ENCODE assay signal across 8 cellular contexts in the genomic region with DNA sequence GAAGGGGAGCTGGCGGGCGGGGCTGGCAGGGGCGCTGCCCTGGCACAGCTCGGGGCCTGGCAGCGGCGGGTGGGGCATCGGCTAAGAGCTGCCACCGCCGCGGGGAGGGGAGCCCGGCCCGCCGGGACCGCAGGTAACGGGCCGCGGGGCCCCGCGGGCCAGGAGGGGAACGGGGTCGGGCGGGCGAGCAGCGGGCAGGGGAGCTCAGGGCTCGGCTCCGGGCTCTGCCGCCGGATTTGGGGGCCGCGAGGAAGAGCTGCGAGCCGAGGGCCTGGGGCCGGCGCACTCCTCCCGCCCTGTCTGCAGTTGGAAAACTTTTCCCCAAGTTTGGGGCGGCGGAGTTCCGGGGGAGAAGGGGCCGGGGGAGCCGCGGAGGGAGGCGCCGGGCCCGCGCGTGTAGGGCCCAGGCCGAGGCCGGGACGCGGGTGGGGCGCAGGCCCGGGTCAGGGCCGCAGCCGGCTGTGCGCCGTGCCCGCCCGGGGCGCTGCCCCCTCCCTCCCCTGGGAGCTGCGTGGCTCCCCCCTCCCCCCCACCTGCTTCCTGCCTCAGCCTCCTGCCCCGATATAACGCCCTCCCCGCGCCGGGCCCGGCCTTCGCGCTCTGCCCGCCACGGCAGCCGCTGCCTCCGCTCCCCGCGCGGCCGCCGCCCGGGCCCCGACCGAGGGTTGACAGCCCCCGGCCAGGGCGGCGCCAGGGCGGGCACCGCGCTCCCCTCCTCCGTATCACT. TPM values are rescaled to one million over a fixed set of nuclear protein-coding genes. Genes with fewer than 3 reads are reported as not detected.
DNase-seq lines count a peak whose midpoint lies in the region; ATAC-seq, FAIRE-seq and TF ChIP-seq lines count a peak whose summit lies in the region.

No MANE protein-coding gene starts in this region.

- H3K18ac ChIP-seq in mesenchymal stem cell (ENCODE audit: low read depth in 1 of 2, low read length in 2 of 2): peak overlapping the region; percentile 67 to 98

- peak overlapping the region; percentile 54 to 55 for H2BK12ac ChIP-seq in mesenchymal stem cell (ENCODE audit: low read length in 2 of 2)

- H3F3A ChIP-seq in Loucy (ENCODE audit: low read depth): no peaks in the 10 kb centered on the region

- H3K27ac Mint-ChIP-seq in type B pancreatic cell: no peak overlapping the region

- no peak for DNase-seq in BJ (ENCODE audit: low read depth)
- no peak for DNase-seq in K562 (ENCODE audit: extremely low read depth in 1 of 4, low spot score in 3 of 4)
- DNase-seq in mesenchymal stem cell: peak; percentile 37
- DNase-seq in type B pancreatic cell (ENCODE audit: extremely low spot score, unreplicated experiment): no peak
- no peak for DNase-seq in HEK293T (ENCODE audit: extremely low spot score)
- DNase-seq in midbrain (lab: John Stamatoyannopoulos, UW): no peak

- FAIRE-seq in K562 (lab: Jason Lieb, UNC): no peak

- H4K91ac ChIP-seq in mesenchymal stem cell (ENCODE audit: low read length): peak overlapping the region; percentile 89

- H3K36me3 ChIP-seq in BJ (ENCODE audit: control insufficient read depth, insufficient read depth, low read length) (peaks cover 25% of the 10 kb centered on the region), Loucy (ENCODE audit: insufficient read depth, low read length) (peaks cover 7% of the 10 kb centered on the region; the same call in 1 of the 2 replicates), K562 (ENCODE audit: control insufficient read depth, insufficient read depth, low read length) (no peaks in the 10 kb centered on the region), mesenchymal stem cell (ENCODE audit: control insufficient read depth in 1 of 2, insufficient read depth in 2 of 2, low read depth in 1 of 2, low read length in 2 of 2) (peaks cover 12 to 44% of the 10 kb centered on the region in 2 experiments)

- H3K9me3 ChIP-seq in Loucy (ENCODE audit: insufficient read depth, low read depth, low read length) (no peaks in the 10 kb centered on the region), K562 (replicated peaks; ENCODE audit: control insufficient read depth, insufficient read depth, low read depth, low read length) (no peaks in the 10 kb centered on the region), mesenchymal stem cell (ENCODE audit: control insufficient read depth, low read length) (no peaks in the 10 kb centered on the region)

- H3K4me3 ChIP-seq in BJ (ENCODE audit: low read depth, low read length): peak overlapping the region; percentile 79
- H3K4me3 ChIP-seq in Loucy (ENCODE audit: low read length, poor library complexity, severe bottlenecking): peak overlapping the region; percentile 79
- H3K4me3 ChIP-seq in K562: peak overlapping the region; percentile 27; the same call in 1 of the 2 replicates
- H3K4me3 ChIP-seq in mesenchymal stem cell (ENCODE audit: insufficient read depth in 1 of 2, low read depth in 1 of 2, low read length in 2 of 2): peak overlapping the region; percentile 77 to 80

- peak overlapping the region; percentile 85 for H4K8ac ChIP-seq in mesenchymal stem cell (ENCODE audit: low read length)

- no peak for TF ChIP-seq RAD21 in K562 (CRISPR knock-in tag; conservative IDR thresholded peaks at IDR 0.05 in 1 of 2, IDR thresholded peaks at IDR 0.05 in 1 of 2)

- H3K9ac ChIP-seq in Loucy (ENCODE audit: low read depth, low read length, poor library complexity, severe bottlenecking) (no peak overlapping the region), K562 (ENCODE audit: insufficient read depth in 1 of 2, low read depth in 2 of 2, low read length in 2 of 2) (no peak overlapping the region), mesenchymal stem cell (ENCODE audit: low read length) (peak overlapping the region; percentile 93)

- no peak for TF ChIP-seq POLR2A in K562 (conservative IDR thresholded peaks at IDR 0.05)

- no peak overlapping the region for H2AK5ac ChIP-seq in mesenchymal stem cell (ENCODE audit: low read length, severe bottlenecking)

- ATAC-seq in K562 (no peak), GM18502 (IDR thresholded peaks at IDR 0.05; ENCODE audit: poor library complexity, unreplicated experiment) (no peak)

- no TSS peak for BruUV-seq in K562 (replicated peaks; lab: Mats Ljungman, UMichigan)

- peaks cover 10% of the 10 kb centered on the region for H3K79me1 ChIP-seq in mesenchymal stem cell (replicated peaks; ENCODE audit: low read length, poor library complexity, severe bottlenecking)

- intact Hi-C loops in K562 (cut with micrococcal nuclease): loop anchor here (10.0 kb wide), 1 partner anchor 119 kb away; no protein-coding TSS in a partner anchor

- peak overlapping the region; percentile 87 for H3K4me2 ChIP-seq in Loucy (ENCODE audit: low read depth, low read length, poor library complexity, severe bottlenecking)
- H3K4me2 ChIP-seq in K562 (ENCODE audit: insufficient read depth, low read length): no peak overlapping the region
- peak overlapping the region; percentile 92 for H3K4me2 ChIP-seq in mesenchymal stem cell (ENCODE audit: low read length, poor library complexity, severe bottlenecking)

- TF ChIP-seq CTCF in BJ (IDR thresholded peaks at IDR 0.05; ENCODE audit: insufficient read depth, low read depth, low read length): no peak
- no peak for TF ChIP-seq CTCF in Loucy (conservative IDR thresholded peaks at IDR 0.05; ENCODE audit: low read length)
- TF ChIP-seq CTCF in K562 (IDR thresholded peaks at IDR 0.05 in 2 of 3, conservative IDR thresholded peaks at IDR 0.05 in 1 of 3; ENCODE audit: insufficient read depth in 2 of 3, low read depth in 1 of 3, low read length in 3 of 3): no peak
- TF ChIP-seq CTCF in type B pancreatic cell (conservative IDR thresholded peaks at IDR 0.05): no peak

- peak overlapping the region; percentile 55 to 97 for H3K14ac ChIP-seq in mesenchymal stem cell (ENCODE audit: low read length in 2 of 2)

- in situ Hi-C loops in K562 (cut with MboI): no loop called here

- H3K79me2 ChIP-seq in Loucy (ENCODE audit: insufficient read depth, low read length) (no peaks in the 10 kb centered on the region), K562 (ENCODE audit: control insufficient read depth, insufficient read depth, low read length) (no peaks in the 10 kb centered on the region)

- H3K4ac ChIP-seq in mesenchymal stem cell (ENCODE audit: low read depth in 1 of 2, low read length in 2 of 2): peak overlapping the region; percentile 91 to 92

- H3K9me2 ChIP-seq in Loucy (replicated peaks; ENCODE audit: low read depth, low read length): no peaks in the 10 kb centered on the region

- H3K4me1 ChIP-seq in Loucy (ENCODE audit: insufficient read depth, low read length, poor library complexity, severe bottlenecking) (peaks cover 15% of the 10 kb centered on the region), K562 (replicated peaks in 1 of 2; ENCODE audit: control insufficient read depth in 2 of 2, insufficient read depth in 2 of 2, low read length in 2 of 2) (peaks cover 0 to 49% of the 10 kb centered on the region in 2 experiments; a peak in 2 of 5 replicates), mesenchymal stem cell (ENCODE audit: control insufficient read depth, insufficient read depth, low read depth, low read length) (peaks cover 37% of the 10 kb centered on the region)

- H2BK120ac ChIP-seq in mesenchymal stem cell (ENCODE audit: low read depth, low read length): peak overlapping the region; percentile 99

- CTCF ChIA-PET in BJ (lab: Yijun Ruan, JAX): interaction anchor here (0.7 to 9.7 kb wide), 37 partner anchors 9 to 298 kb away, joined by 3 to 310 read pairs (median 10); partner anchors contain the start of genes SMG6, SRR and TSR1
- CTCF ChIA-PET in K562 (lab: Yijun Ruan, JAX; ENCODE audit: low intra/inter-chr PET ratio): interaction anchor here (0.6 to 2.2 kb wide), 4 partner anchors 185 to 249 kb away, joined by 3 to 25 read pairs (median 3); no protein-coding TSS in a partner anchor
- CTCF ChIA-PET in HEK293T (lab: Yijun Ruan, JAX): interaction anchor here (0.5 to 2.2 kb wide), 6 partner anchors 9 to 189 kb away, joined by 3 to 27 read pairs (median 4); no protein-coding TSS in a partner anchor

- H3K27me3 ChIP-seq in BJ (ENCODE audit: control insufficient read depth, insufficient read depth, low read length) (no peaks in the 10 kb centered on the region), Loucy (ENCODE audit: insufficient read depth, low read length, poor library complexity, severe bottlenecking) (no peaks in the 10 kb centered on the region), K562 (ENCODE audit: control insufficient read depth in 2 of 2, insufficient read depth in 2 of 2, low read length in 2 of 2) (no peaks in the 10 kb centered on the region), mesenchymal stem cell (ENCODE audit: control insufficient read depth in 1 of 2, insufficient read depth in 1 of 2, low read length in 2 of 2) (no peaks in the 10 kb centered on the region)

- WGBS in K562 (ENCODE audit: insufficient coverage, low coverage, missing lambda C conversion rate): no CpG with 5 or more reads among the region's 87 CpGs
- WGBS in mesenchymal stem cell: 2% methylated on average over 48 of the region's 87 CpGs

- H2BK15ac ChIP-seq in mesenchymal stem cell (ENCODE audit: low read depth, poor library complexity, severe bottlenecking): peak overlapping the region; percentile 99

- no peaks in the 10 kb centered on the region for H3K9me3 Mint-ChIP-seq in type B pancreatic cell

- POLR2A ChIA-PET in BJ (lab: Charles Lee) (interaction anchor here (0.6 to 1.1 kb wide), 5 partner anchors 9 to 205 kb away, joined by 4 to 10 read pairs (median 5); no protein-coding TSS in a partner anchor), K562 (lab: Yijun Ruan, JAX) (no interaction called here), HEK293T (lab: Yijun Ruan, JAX) (no interaction called here)

- H3K4me1 Mint-ChIP-seq in type B pancreatic cell (ENCODE audit: unreplicated experiment): peaks cover 13% of the 10 kb centered on the region

- peak overlapping the region in 1 of 2 experiments; percentile 91 for H3K23ac ChIP-seq in mesenchymal stem cell (ENCODE audit: low read length in 2 of 2)

- peaks cover 9% of the 10 kb centered on the region for H3K36me3 Mint-ChIP-seq in type B pancreatic cell

- H2AFZ ChIP-seq in Loucy (ENCODE audit: low read length) (no peak overlapping the region), K562 (ENCODE audit: low read depth, low read length) (no peak overlapping the region), mesenchymal stem cell (ENCODE audit: low read depth, low read length) (no peak overlapping the region)

- H3K4me3 Mint-ChIP-seq in type B pancreatic cell: peak overlapping the region; percentile 72

- peaks cover 6% of the 10 kb centered on the region for H4K20me1 ChIP-seq in Loucy (ENCODE audit: insufficient read depth, low read length, poor library complexity, severe bottlenecking)
- no peaks in the 10 kb centered on the region for H4K20me1 ChIP-seq in K562 (replicated peaks; ENCODE audit: control insufficient read depth, insufficient read depth, low read length)

- H3K27me3 Mint-ChIP-seq in type B pancreatic cell: peaks cover 41% of the 10 kb centered on the region

- peak overlapping the region; percentile 59 for H2BK5ac ChIP-seq in mesenchymal stem cell (ENCODE audit: low read depth, low read length, poor library complexity, severe bottlenecking)

- no peak overlapping the region for H3K27ac ChIP-seq in K562 (ENCODE audit: extremely low read depth, low read depth, low read length)
- no peak overlapping the region for H3K27ac ChIP-seq in mesenchymal stem cell (ENCODE audit: low read length, poor library complexity, severe bottlenecking)

- no peaks in the 10 kb centered on the region for H3K9me1 ChIP-seq in K562 (ENCODE audit: control insufficient read depth, insufficient read depth, low read length)

- TF ChIP-seq EP300 in K562 (IDR thresholded peaks at IDR 0.05; ENCODE audit: low read length): no peak

RNA-seq across cellular contexts. Expression of gene HIC1, which starts 0.8 kb away (rescaled TPM):
- polyA plus RNA-seq in BJ (2011; rRNA removed): 14.8 and 15.1 TPM in 2 replicates
- 10.3 and 11.1 TPM in 2 replicates for polyA minus RNA-seq in BJ (2011; rRNA and poly(A)+ RNA removed)
- 2.6 and 5.4 TPM in 2 replicates for total RNA-seq in K562 (2011; cell fraction: chromatin; rRNA removed; ENCODE audit: low replicate concordance)
- total RNA-seq in K562 (2011; cell fraction: nucleolus; rRNA removed): 4.3 and 6.5 TPM in 2 replicates
- 2.3 and 2.4 TPM in 2 replicates for total RNA-seq in K562 (2011; cell fraction: nucleoplasm; rRNA removed)
- 1.9 and 2.8 TPM in 2 replicates for total RNA-seq in K562 (2014; rRNA removed)
- total RNA-seq in K562 (2014; rRNA removed; fragmentation: Illumina TruSeq; extraction: Trizol): 0.13 and 0.18 TPM in 2 replicates
- 0.18 and 0.41 TPM in 2 replicates for total RNA-seq in K562 (2015; rRNA removed; fragmentation: Illumina TruSeq; extraction: Trizol)
- 2.3 and 2.5 TPM in 2 replicates for total RNA-seq in K562 (2021)
- 0.53 and 0.64 TPM in 2 replicates for polyA plus RNA-seq in K562 (2011; rRNA removed)
- polyA plus RNA-seq in K562 (2011; cell fraction: cytosol; rRNA removed): 0.93 and 4.2 TPM in 2 replicates
- polyA plus RNA-seq in K562 (2011; cell fraction: nucleus; rRNA removed): 2.7 and 7.9 TPM in 2 replicates
- polyA plus RNA-seq in K562 (2012): 0.80 and 0.95 TPM in 2 replicates
- 0.12 and 0.35 TPM in 2 replicates for polyA plus RNA-seq in K562 (2014; fragmentation: Illumina TruSeq; extraction: Trizol)
- under 1 TPM; 0.01 to 0.03 TPM for polyA plus RNA-seq in K562 (2014; fragmentation: Nextera tagmentation; extraction: Ambion mirVana)
- 1.4 and 2.3 TPM in 2 replicates for polyA plus RNA-seq in K562 (2014; rRNA removed)
- 0.21 and 0.46 TPM in 2 replicates for polyA minus RNA-seq in K562 (2011; rRNA and poly(A)+ RNA removed)
- polyA minus RNA-seq in K562 (2011; cell fraction: cytosol; rRNA and poly(A)+ RNA removed): 1.5 and 2.1 TPM in 2 replicates
- 2.6 and 2.7 TPM in 2 replicates for polyA minus RNA-seq in K562 (2011; cell fraction: nucleus; rRNA and poly(A)+ RNA removed)
- polyA plus RNA-seq in mesenchymal stem cell (2013, experiment 1 of 2): 25.3 TPM
- polyA plus RNA-seq in mesenchymal stem cell (2013, experiment 2 of 2): 23.9 TPM
- 3.4 and 21.6 TPM in 2 replicates for total RNA-seq in type B pancreatic cell (ENCODE audit: low replicate concordance)

RNA-seq across cellular contexts. Expression of gene OVCA2, which starts 13.8 kb away (rescaled TPM):
- polyA plus RNA-seq in BJ (2011; rRNA removed) (42.0 and 56.7 TPM in 2 replicates), K562 (2011; rRNA removed) (14.1 and 17.1 TPM in 2 replicates), K562 (2014; fragmentation: Illumina TruSeq; extraction: Trizol) (14.1 and 18.2 TPM in 2 replicates), K562 (2014; fragmentation: Nextera tagmentation; extraction: Ambion mirVana) (1 to 10 TPM; 3.0 to 3.6 TPM), K562 (2014; rRNA removed) (19.7 and 23.4 TPM in 2 replicates)
- 12.0 and 19.1 TPM in 2 replicates for polyA minus RNA-seq in BJ (2011; rRNA and poly(A)+ RNA removed)
- total RNA-seq in K562 (2011; cell fraction: chromatin; rRNA removed; ENCODE audit: low replicate concordance): 1.6 and 4.6 TPM in 2 replicates
- 6.6 and 9.8 TPM in 2 replicates for total RNA-seq in K562 (2011; cell fraction: nucleolus; rRNA removed)
- total RNA-seq in K562 (2011; cell fraction: nucleoplasm; rRNA removed): 0.69 and 4.2 TPM in 2 replicates
- total RNA-seq in K562 (2014; rRNA removed) (21.6 and 23.7 TPM in 2 replicates), K562 (2014; rRNA removed; fragmentation: Illumina TruSeq; extraction: Trizol) (9.7 and 12.2 TPM in 2 replicates), K562 (2015; rRNA removed; fragmentation: Illumina TruSeq; extraction: Trizol) (12.2 and 14.1 TPM in 2 replicates), K562 (2021) (15.6 and 21.1 TPM in 2 replicates), type B pancreatic cell (ENCODE audit: low replicate concordance) (27.8 and 42.7 TPM in 2 replicates)
- polyA plus RNA-seq in K562 (2011; cell fraction: cytosol; rRNA removed): 17.7 and 39.3 TPM in 2 replicates
- polyA plus RNA-seq in K562 (2011; cell fraction: nucleus; rRNA removed): 5.4 and 6.8 TPM in 2 replicates
- 14.6 and 22.6 TPM in 2 replicates for polyA plus RNA-seq in K562 (2012)
- 6.3 and 8.5 TPM in 2 replicates for polyA minus RNA-seq in K562 (2011; rRNA and poly(A)+ RNA removed)
- polyA minus RNA-seq in K562 (2011; cell fraction: cytosol; rRNA and poly(A)+ RNA removed): 7.6 and 8.9 TPM in 2 replicates
- polyA minus RNA-seq in K562 (2011; cell fraction: nucleus; rRNA and poly(A)+ RNA removed): 1.1 and 1.6 TPM in 2 replicates
- polyA plus RNA-seq in mesenchymal stem cell (2013, experiment 1 of 2): 72.1 TPM
- 72.9 TPM for polyA plus RNA-seq in mesenchymal stem cell (2013, experiment 2 of 2)

RNA-seq across cellular contexts. Expression of gene DPH1, which starts 25.7 kb away (rescaled TPM):
- 36.1 and 54.6 TPM in 2 replicates for polyA plus RNA-seq in BJ (2011; rRNA removed)
- polyA minus RNA-seq in BJ (2011; rRNA and poly(A)+ RNA removed): 41.5 and 59.5 TPM in 2 replicates
- total RNA-seq in K562 (2011; cell fraction: chromatin; rRNA removed; ENCODE audit: low replicate concordance): 67.2 and 189 TPM in 2 replicates
- total RNA-seq in K562 (2011; cell fraction: nucleolus; rRNA removed): 122 and 130 TPM in 2 replicates
- 90.6 and 92.5 TPM in 2 replicates for total RNA-seq in K562 (2011; cell fraction: nucleoplasm; rRNA removed)
- 30.9 and 34.7 TPM in 2 replicates for total RNA-seq in K562 (2014; rRNA removed)
- 19.3 and 19.7 TPM in 2 replicates for total RNA-seq in K562 (2014; rRNA removed; fragmentation: Illumina TruSeq; extraction: Trizol)
- 17.7 and 19.7 TPM in 2 replicates for total RNA-seq in K562 (2015; rRNA removed; fragmentation: Illumina TruSeq; extraction: Trizol)
- total RNA-seq in K562 (2021): 33.0 and 40.6 TPM in 2 replicates
- polyA plus RNA-seq in K562 (2011; rRNA removed): 20.2 and 39.1 TPM in 2 replicates
- polyA plus RNA-seq in K562 (2011; cell fraction: cytosol; rRNA removed): 35.7 and 48.3 TPM in 2 replicates
- polyA plus RNA-seq in K562 (2011; cell fraction: nucleus; rRNA removed): 121 and 164 TPM in 2 replicates
- 23.5 and 23.7 TPM in 2 replicates for polyA plus RNA-seq in K562 (2012)
- 28.7 and 31.0 TPM in 2 replicates for polyA plus RNA-seq in K562 (2014; fragmentation: Illumina TruSeq; extraction: Trizol)
- under 1 TPM; 0.42 to 0.94 TPM for polyA plus RNA-seq in K562 (2014; fragmentation: Nextera tagmentation; extraction: Ambion mirVana)
- polyA plus RNA-seq in K562 (2014; rRNA removed): 30.1 and 30.5 TPM in 2 replicates
- polyA minus RNA-seq in K562 (2011; rRNA and poly(A)+ RNA removed): 17.2 and 19.4 TPM in 2 replicates
- 27.1 and 28.2 TPM in 2 replicates for polyA minus RNA-seq in K562 (2011; cell fraction: cytosol; rRNA and poly(A)+ RNA removed)
- polyA minus RNA-seq in K562 (2011; cell fraction: nucleus; rRNA and poly(A)+ RNA removed): 30.3 and 42.9 TPM in 2 replicates
- 24.6 TPM for polyA plus RNA-seq in mesenchymal stem cell (2013, experiment 1 of 2)
- polyA plus RNA-seq in mesenchymal stem cell (2013, experiment 2 of 2): 23.7 TPM
- 41.5 and 57.1 TPM in 2 replicates for total RNA-seq in type B pancreatic cell (ENCODE audit: low replicate concordance)

RNA-seq across cellular contexts. Expression of gene RTN4RL1, which starts 30.5 kb away (rescaled TPM):
- polyA plus RNA-seq in BJ (2011; rRNA removed) (0.16 and 0.32 TPM in 2 replicates), K562 (2011; rRNA removed) (0.06 and 0.58 TPM in 2 replicates), K562 (2014; fragmentation: Illumina TruSeq; extraction: Trizol) (not detected in 2 replicates), K562 (2014; fragmentation: Nextera tagmentation; extraction: Ambion mirVana) (not detected), K562 (2014; rRNA removed) (not detected in 2 replicates)
- polyA minus RNA-seq in BJ (2011; rRNA and poly(A)+ RNA removed): 0.05 TPM in 2 replicates
- 0.30 TPM in 1 of 2 replicates, not detected in the other for total RNA-seq in K562 (2011; cell fraction: chromatin; rRNA removed; ENCODE audit: low replicate concordance)
- total RNA-seq in K562 (2011; cell fraction: nucleolus; rRNA removed): 0.13 and 0.50 TPM in 2 replicates
- total RNA-seq in K562 (2011; cell fraction: nucleoplasm; rRNA removed): 0.07 TPM in 1 of 2 replicates, not detected in the other
- total RNA-seq in K562 (2014; rRNA removed) (0.05 and 0.12 TPM in 2 replicates), K562 (2014; rRNA removed; fragmentation: Illumina TruSeq; extraction: Trizol) (not detected in 2 replicates), K562 (2015; rRNA removed; fragmentation: Illumina TruSeq; extraction: Trizol) (0.04 TPM in 2 replicates), K562 (2021) (0.04 and 0.07 TPM in 2 replicates), type B pancreatic cell (ENCODE audit: low replicate concordance) (1.7 and 1.9 TPM in 2 replicates)
- polyA plus RNA-seq in K562 (2011; cell fraction: cytosol; rRNA removed): 0.25 and 0.58 TPM in 2 replicates
- 0.09 and 0.24 TPM in 2 replicates for polyA plus RNA-seq in K562 (2011; cell fraction: nucleus; rRNA removed)
- 0.06 and 0.08 TPM in 2 replicates for polyA plus RNA-seq in K562 (2012)
- polyA minus RNA-seq in K562 (2011; rRNA and poly(A)+ RNA removed): 0.27 TPM in 1 of 2 replicates, not detected in the other
- polyA minus RNA-seq in K562 (2011; cell fraction: cytosol; rRNA and poly(A)+ RNA removed): 0.82 TPM in 1 of 2 replicates, not detected in the other
- polyA minus RNA-seq in K562 (2011; cell fraction: nucleus; rRNA and poly(A)+ RNA removed): 0.13 and 0.33 TPM in 2 replicates
- polyA plus RNA-seq in mesenchymal stem cell (2013, experiment 1 of 2): 0.10 TPM
- 0.04 TPM for polyA plus RNA-seq in mesenchymal stem cell (2013, experiment 2 of 2)

Comparison
In these comparisons a context has a peak if more than half of its experiments do, and no peak if none do; other contexts are left out.
1. H3K4me3 ChIP-seq: peak in every context shown above with its lines; median percentile 79 in BJ; 79 in Loucy; 78 in mesenchymal stem cell; 27 in K562.